In genomic region chr7:105521731-105522458, GRCh38 we compare ENCODE assay signal across 8 cellular contexts. TPM values are rescaled to one million over a fixed set of nuclear protein-coding genes. Genes with fewer than 3 reads are reported as not detected.
A peak's percentile ranks its signal among the peaks of the same experiment; 100 is the strongest.
DNase-seq lines count a peak whose midpoint lies in the region; ATAC-seq and TF ChIP-seq lines count a peak whose summit lies in the region.

TSS of gene PUS7 (minus strand) at chr7:105522271. CDS start at chr7:105508512, 13,759 bp downstream.

- CTCF ChIA-PET in OCI-LY7 (lab: Charles Lee; ENCODE audit: unreplicated experiment) = no interaction called here

- peaks cover 8% of the 10 kb centered on the region; the same call in 1 of the 2 replicates for H3K36me3 ChIP-seq in OCI-LY7 (ENCODE audit: insufficient read depth, low read length)
- no peaks in the 10 kb centered on the region for H3K36me3 ChIP-seq in muscle layer of colon (ENCODE audit: insufficient read depth, low read length)

- H2AFZ ChIP-seq in OCI-LY7 (ENCODE audit: low read length) = peak within 1 kb of the TSS; percentile 99

- no peaks in the 10 kb centered on the region for H4K20me1 ChIP-seq in OCI-LY7 (ENCODE audit: insufficient read depth, low read length)

- BruUV-seq in OCI-LY7 (replicated peaks; lab: Mats Ljungman, UMichigan) = no TSS peak

- H3K4me3 ChIP-seq in OCI-LY7 (ENCODE audit: low read depth, low read length, poor library complexity, severe bottlenecking) (peak within 1 kb of the TSS; percentile 76), muscle layer of colon (ENCODE audit: low read depth in 1 of 2, low read length in 2 of 2) (peak within 1 kb of the TSS; percentile 49 to 61)

- no peaks in the 10 kb centered on the region for H3K27me3 ChIP-seq in muscle layer of colon (ENCODE audit: control insufficient read depth in 1 of 2, insufficient read depth in 2 of 2, low read length in 2 of 2)

- DNase-seq in DMS 273 (lab: John Stamatoyannopoulos, UW; ENCODE audit: unreplicated experiment) = peak; percentile 99
- peak; percentile 90 for DNase-seq in HuH-7 (ENCODE audit: low spot score)
- peak; percentile 92 for DNase-seq in OCI-LY7 (ENCODE audit: low spot score)
- DNase-seq in activated T-cell treated with anti-CD3 and anti-CD28 coated beads, Interleukin-2, amount 50 U/mL, for 1 hour = peak; percentile 85
- peak; percentile 92 to 93 for DNase-seq in erythroblast (lab: John Stamatoyannopoulos, UW)
- peak; percentile 55 to 65 for DNase-seq in stimulated activated CD8-positive, alpha-beta memory T cell treated with anti-CD3 and anti-CD28 coated beads, Interleukin-7, amount 100 ng/mL, for 1 hour (ENCODE audit: low read depth in 2 of 2)

- intact Hi-C loops in OCI-LY7 (cut with micrococcal nuclease; ENCODE audit: unreplicated experiment) = loop anchor here (2.0 kb wide), 1 partner anchor 509 kb away; no protein-coding TSS in a partner anchor

- no peaks in the 10 kb centered on the region for H3K9me2 ChIP-seq in OCI-LY7 (ENCODE audit: insufficient read depth, low read length)

- POLR2A ChIA-PET in OCI-LY7 (lab: Charles Lee) = interaction anchor here (7.2 kb wide), 1 partner anchor 10 kb away, joined by 33 read pairs; the partner anchor contains the start of gene RINT1

- peaks cover 15% of the 10 kb centered on the region; the same call in 1 of the 2 replicates for H3K79me2 ChIP-seq in OCI-LY7 (ENCODE audit: insufficient read depth, low read depth, low read length)

- H3K9me3 ChIP-seq in OCI-LY7 (ENCODE audit: low read length) = no peaks in the 10 kb centered on the region
- no peaks in the 10 kb centered on the region for H3K9me3 ChIP-seq in muscle layer of colon (ENCODE audit: low read length)

- H3K4me2 ChIP-seq in OCI-LY7 (ENCODE audit: low read length) = peak within 1 kb of the TSS; percentile 99

- H3K4me1 ChIP-seq in OCI-LY7 (ENCODE audit: insufficient read depth, low read length, poor library complexity, severe bottlenecking) (peaks cover 10% of the 10 kb centered on the region), muscle layer of colon (ENCODE audit: insufficient read depth, low read length) (peaks cover 10% of the 10 kb centered on the region)

- TF ChIP-seq CTCF in OCI-LY7 (conservative IDR thresholded peaks at IDR 0.05; ENCODE audit: low read length) = no peak

- ATAC-seq in GM21515 (IDR thresholded peaks at IDR 0.05; ENCODE audit: unreplicated experiment) = peak; percentile 89

- H3K9ac ChIP-seq in muscle layer of colon (ENCODE audit: low read length) = peak within 1 kb of the TSS; percentile 72

- H3K27ac ChIP-seq in OCI-LY7 (ENCODE audit: low read depth, low read length, poor library complexity, severe bottlenecking) (peak within 1 kb of the TSS; percentile 46), muscle layer of colon (ENCODE audit: low read depth, low read length) (peak within 1 kb of the TSS; percentile 84)

- TF ChIP-seq POLR2A in erythroblast (IDR thresholded peaks at IDR 0.05; ENCODE audit: low read length) = peak; percentile 72

RNA-seq across cellular contexts. Expression of gene PUS7, which starts in this region (rescaled TPM):
- 13.3 and 13.7 TPM in 2 replicates for total RNA-seq in OCI-LY7 (2014; rRNA removed; shearing (Covaris generic))
- total RNA-seq in OCI-LY7 (2022) = 19.2 and 19.3 TPM in 2 replicates

Comparison
In these comparisons a context has a peak if more than half of its experiments do, and no peak if none do; other contexts are left out.
1. Peak in every context shown above with its lines: DNase-seq, ATAC-seq, H3K4me3 ChIP-seq and H3K27ac ChIP-seq.